8 cellular contexts compared by ENCODE assay signal in genomic region chr10:78407009-78407711, GRCh38.
A peak's percentile ranks its signal among the peaks of the same experiment; 100 is the strongest.
DNase-seq lines count a peak whose midpoint lies in the region; ATAC-seq, FAIRE-seq and TF ChIP-seq lines count a peak whose summit lies in the region.

No MANE protein-coding gene starts in this region.

- no peak overlapping the region for H3K27ac Mint-ChIP-seq in activated T-helper 17 cell treated with anti-CD3 and anti-CD28 coated beads, Interleukin-2, amount 50 U/mL, for 72 hours
- H3K27ac Mint-ChIP-seq in natural killer cell: peak overlapping the region in 1 of 2 donors; percentile 68
- H3K27ac Mint-ChIP-seq in stimulated activated naive CD8-positive, alpha-beta T cell treated with anti-CD3 and anti-CD28 coated beads, Interleukin-15, Interleukin-2, amounts not matched to agents 100 ng/mL and 50 ng/mL, for 24 hours: no peak overlapping the region

- peaks cover 9% of the 10 kb centered on the region for H3K27me3 Mint-ChIP-seq in activated T-helper 17 cell treated with anti-CD3 and anti-CD28 coated beads, Interleukin-2, amount 50 U/mL, for 72 hours
- H3K27me3 Mint-ChIP-seq in natural killer cell (ENCODE audit: low read depth in 2 of 2): peaks cover 0 to 17% of the 10 kb centered on the region in 2 donors
- H3K27me3 Mint-ChIP-seq in stimulated activated naive CD8-positive, alpha-beta T cell treated with anti-CD3 and anti-CD28 coated beads, Interleukin-15, Interleukin-2, amounts not matched to agents 100 ng/mL and 50 ng/mL, for 24 hours: peaks cover 10% of the 10 kb centered on the region

- TF ChIP-seq CTCF in D721Med (IDR thresholded peaks at IDR 0.05; ENCODE audit: insufficient read depth, missing control alignments): no peak
- TF ChIP-seq CTCF in fibroblast of the aortic adventitia (IDR thresholded peaks at IDR 0.05; ENCODE audit: insufficient read depth, low read length): no peak
- no peak for TF ChIP-seq CTCF in natural killer cell (IDR thresholded peaks at IDR 0.05)

- no peaks in the 10 kb centered on the region for H3K36me3 Mint-ChIP-seq in activated T-helper 17 cell treated with anti-CD3 and anti-CD28 coated beads, Interleukin-2, amount 50 U/mL, for 72 hours (ENCODE audit: low read depth)
- H3K36me3 Mint-ChIP-seq in natural killer cell: no peaks in the 10 kb centered on the region
- H3K36me3 Mint-ChIP-seq in stimulated activated naive CD8-positive, alpha-beta T cell treated with anti-CD3 and anti-CD28 coated beads, Interleukin-15, Interleukin-2, amounts not matched to agents 100 ng/mL and 50 ng/mL, for 24 hours (ENCODE audit: low read depth): no peaks in the 10 kb centered on the region

- FAIRE-seq in D721Med (lab: Jason Lieb, UNC): no peak

- DNase-seq in D721Med (ENCODE audit: insufficient read length, low spot score) (peak; percentile 46), NCI-H748 treated with DMSO at 0.1 percent for 48 hours (lab: John Stamatoyannopoulos, UW) (peak; percentile 80), fibroblast of the aortic adventitia (ENCODE audit: low read depth) (peak; percentile 88), natural killer cell (peak; percentile 62), T1000 (lab: John Stamatoyannopoulos, UW) (no peak)

- intact Hi-C loops in natural killer cell (cut with micrococcal nuclease): no loop called here

- peak overlapping the region; percentile 72 for H3K4me3 Mint-ChIP-seq in activated T-helper 17 cell treated with anti-CD3 and anti-CD28 coated beads, Interleukin-2, amount 50 U/mL, for 72 hours
- peak overlapping the region; percentile 75 for H3K4me3 Mint-ChIP-seq in natural killer cell
- H3K4me3 Mint-ChIP-seq in stimulated activated naive CD8-positive, alpha-beta T cell treated with anti-CD3 and anti-CD28 coated beads, Interleukin-15, Interleukin-2, amounts not matched to agents 100 ng/mL and 50 ng/mL, for 24 hours: peak overlapping the region; percentile 52

- ATAC-seq in HG03342 (IDR thresholded peaks at IDR 0.05; ENCODE audit: unreplicated experiment): peak; percentile 59
- peak; percentile 97 for ATAC-seq in activated T-helper 17 cell treated with anti-CD3 and anti-CD28 coated beads, Interleukin-2, amount 50 U/mL, for 72 hours (replicated peaks)
- ATAC-seq in natural killer cell: peak; percentile 57 to 90 (median 88)

- H3K4me3 ChIP-seq in fibroblast of the aortic adventitia (ENCODE audit: low read depth, low read length): peak overlapping the region; percentile 35

- no peaks in the 10 kb centered on the region for H3K9me3 Mint-ChIP-seq in activated T-helper 17 cell treated with anti-CD3 and anti-CD28 coated beads, Interleukin-2, amount 50 U/mL, for 72 hours
- no peaks in the 10 kb centered on the region for H3K9me3 Mint-ChIP-seq in natural killer cell
- no peaks in the 10 kb centered on the region for H3K9me3 Mint-ChIP-seq in stimulated activated naive CD8-positive, alpha-beta T cell treated with anti-CD3 and anti-CD28 coated beads, Interleukin-15, Interleukin-2, amounts not matched to agents 100 ng/mL and 50 ng/mL, for 24 hours

- peaks cover 7% of the 10 kb centered on the region for H3K4me1 Mint-ChIP-seq in activated T-helper 17 cell treated with anti-CD3 and anti-CD28 coated beads, Interleukin-2, amount 50 U/mL, for 72 hours
- H3K4me1 Mint-ChIP-seq in natural killer cell: peaks cover 9 to 11% of the 10 kb centered on the region in 2 donors
- H3K4me1 Mint-ChIP-seq in stimulated activated naive CD8-positive, alpha-beta T cell treated with anti-CD3 and anti-CD28 coated beads, Interleukin-15, Interleukin-2, amounts not matched to agents 100 ng/mL and 50 ng/mL, for 24 hours (ENCODE audit: low read depth): peaks cover 7% of the 10 kb centered on the region
